Comparison of ENCODE assay signal across 9 cellular contexts in the genomic region with DNA sequence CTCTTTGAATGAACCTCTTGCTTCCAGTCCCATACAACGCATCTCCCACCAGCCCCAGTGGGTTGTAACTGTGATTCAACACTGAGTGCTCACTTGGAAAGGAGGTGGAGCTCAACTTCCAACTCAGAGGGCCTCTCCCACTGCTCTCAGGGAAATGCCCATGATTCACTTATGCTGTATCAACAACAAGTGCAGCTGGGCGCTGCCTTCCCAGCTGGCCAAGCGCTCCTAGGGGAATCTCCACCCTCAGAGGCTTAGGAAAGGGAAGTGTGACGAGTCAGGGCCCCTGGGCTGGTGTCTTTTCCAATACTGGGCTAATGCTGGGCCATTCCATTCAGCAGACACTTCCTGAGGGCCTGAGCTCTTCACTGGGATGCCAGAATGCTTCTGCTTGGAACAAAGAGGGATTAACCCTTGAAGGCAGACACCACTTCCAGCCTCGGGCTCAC. TPM values are rescaled to one million over a fixed set of nuclear protein-coding genes. Genes with fewer than 3 reads are reported as not detected.
DNase-seq lines count a peak whose midpoint lies in the region; ATAC-seq lines count a peak whose summit lies in the region.
"Had no signal": no experiment of that assay in that cellular context is flagged by ENCODE, and none has a peak within 500 bp of the region (broad histone marks: within the 10 kb centered on the region; RNA-seq: fewer than 3 reads in every experiment).

No MANE protein-coding gene starts in this region.

- no peak for ATAC-seq in GM18873 (IDR thresholded peaks at IDR 0.05; ENCODE audit: low FRiP score, unreplicated experiment)

- DNase-seq in AG08396 (ENCODE audit: low spot score), result peak; percentile 75
- peak; percentile 57 for DNase-seq in HS-27A (ENCODE audit: low read depth)
- peak; percentile 88 for DNase-seq in amniotic epithelial cell (ENCODE audit: low read depth)
- DNase-seq in myocyte (ENCODE audit: low read depth), result peak; percentile 84
- DNase-seq in NCI-H2029 (lab: John Stamatoyannopoulos, UW), result no peak
- DNase-seq in DMS114 treated with DMSO at 0.1 percent for 48 hours (lab: John Stamatoyannopoulos, UW; ENCODE audit: unreplicated experiment), result no peak
- DNase-seq in activated CD8-positive, alpha-beta memory T cell treated with anti-CD3 and anti-CD28 coated beads, Interleukin-2, amount 50 U/mL, for 48 hours, result no peak

RNA-seq across cellular contexts. Expression of gene OCSTAMP, which starts 8.1 kb away (rescaled TPM):
- total RNA-seq in myocyte, result not detected in 2 replicates
- not detected for polyA plus RNA-seq in myocyte (2012)
- total RNA-seq: uterus had no signal

RNA-seq across cellular contexts. Expression of gene ZNF334, which starts 45.2 kb away (rescaled TPM):
- not detected in 2 replicates for total RNA-seq in myocyte
- polyA plus RNA-seq in myocyte (2012), result 0.04 TPM

Comparison
In these comparisons a context has a peak if more than half of its experiments do, and no peak if none do; other contexts are left out.
1. DNase-seq: peak in AG08396 (single experiment), HS-27A (single experiment), amniotic epithelial cell (single experiment) and myocyte (single experiment); none in NCI-H2029 (single experiment), DMS114 treated with DMSO at 0.1 percent for 48 hours (single experiment) and activated CD8-positive, alpha-beta memory T cell treated with anti-CD3 and anti-CD28 coated beads, Interleukin-2, amount 50 U/mL, for 48 hours (single experiment).